24 cellular contexts compared by ENCODE assay signal in genomic region chr15:74605810-74606179, GRCh38.
"Had no signal": no experiment of that assay in that cellular context is flagged by ENCODE, and none has a peak within 500 bp of the region (broad histone marks: within the 10 kb centered on the region; RNA-seq: fewer than 3 reads in every experiment).

No MANE protein-coding gene starts in this region.

- H3K27me3 ChIP-seq: SJCRH30 had no signal

- FAIRE-seq: RCC 7860 had no signal

- H3K27ac ChIP-seq: PC-9, RWPE1, SJCRH30, SK-N-MC had no signal

- ATAC-seq: Panc1, Right ventricle myocardium inferior, SK-N-SH treated with all-trans-retinoic acid at 6 μM for 48 hours had no signal

- DNase-seq: Karpas-422, MM.1S, MV-4-11, NCI-H1105, NCI-H1417 treated with DMSO at 0.1 percent for 48 hours, NCI-H1436 treated with DMSO at 0.1 percent for 48 hours, NCI-H1694 treated with DMSO at 0.1 percent for 48 hours, NCI-H187 treated with DMSO at 0.1 percent for 48 hours, NCI-H2171 treated with DMSO at 0.1 percent for 48 hours, NCI-H2227 treated with DMSO at 0.1 percent for 48 hours, NCI-H446, NCI-H510A treated with DMSO at 0.1 percent for 48 hours, NCI-H524 treated with DMSO at 0.1 percent for 48 hours, NCI-H526 treated with DMSO at 0.1 percent for 48 hours, PC-9, SHP77, SIG-M5, SJCRH30 had no signal

- H3K36me3 ChIP-seq: SJCRH30 had no signal

- H2AFZ ChIP-seq: PC-9 had no signal

- H3K4me3 ChIP-seq: PC-9, SJCRH30, SK-N-MC had no signal

- H3K9me3 ChIP-seq: SJCRH30 had no signal

- H3K4me2 ChIP-seq: PC-9 had no signal
